In the genomic region with DNA sequence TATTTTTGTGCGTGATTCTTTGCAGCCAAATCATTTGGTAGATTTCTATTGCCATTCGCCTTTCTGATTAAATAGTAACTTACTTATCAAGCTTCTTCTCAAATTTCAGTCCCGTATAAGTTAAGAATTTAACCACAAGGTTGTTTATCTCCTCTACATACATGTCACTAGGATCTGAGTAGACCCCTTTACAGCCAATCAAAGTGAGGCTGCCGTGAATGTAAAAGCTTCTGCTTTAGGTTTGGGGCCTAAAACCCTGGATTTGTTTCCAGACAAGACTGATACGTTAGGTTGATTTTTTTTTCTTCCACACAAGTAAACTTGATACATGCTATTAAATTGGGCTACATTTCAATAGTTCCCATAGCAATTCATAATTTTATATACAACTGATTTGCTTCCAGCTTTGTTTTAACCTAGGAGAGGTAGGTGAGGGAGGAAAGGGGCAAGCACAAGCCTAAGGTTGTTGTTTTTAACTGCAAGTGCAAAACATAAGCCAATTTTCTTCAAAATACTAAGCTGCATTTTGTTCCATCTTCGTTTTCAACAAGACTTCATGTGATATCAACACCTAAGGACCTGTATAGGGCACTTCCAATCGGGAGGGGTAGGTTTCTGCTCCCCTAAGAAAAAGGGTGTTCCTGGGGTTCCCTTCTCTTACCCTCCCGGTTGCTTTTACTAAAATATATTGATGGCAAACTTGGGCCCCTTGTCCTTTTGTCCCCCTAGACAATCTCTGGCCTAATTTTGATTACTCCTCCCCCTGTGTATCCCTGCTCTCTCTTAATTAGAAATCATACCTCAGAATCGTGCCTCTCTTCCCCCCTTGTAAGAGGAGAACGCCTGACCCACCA, we compare ENCODE assay signal across 7 cellular contexts. TPM values are rescaled to one million over a fixed set of nuclear protein-coding genes. Genes with fewer than 3 reads are reported as not detected.
DNase-seq lines count a peak whose midpoint lies in the region; ATAC-seq, FAIRE-seq and TF ChIP-seq lines count a peak whose summit lies in the region.

No MANE protein-coding gene starts in this region.

- H3K27ac ChIP-seq in keratinocyte (ENCODE audit: control insufficient read depth, insufficient read depth, low read length) (peak overlapping the region; percentile 89), subcutaneous abdominal adipose tissue (ENCODE audit: low read depth, low read length) (peak overlapping the region; percentile 92)

- dilution Hi-C loops in keratinocyte (cut with MboI; ENCODE audit: extremely low pct_ligation_motif_present, low sequenced_read_pairs) = no loop called here

- H4K20me1 ChIP-seq in keratinocyte (ENCODE audit: control insufficient read depth, extremely low read depth, insufficient read depth, low read length) = peaks cover 7% of the 10 kb centered on the region

- no peak overlapping the region for H2AFZ ChIP-seq in keratinocyte (ENCODE audit: control insufficient read depth, low read length)

- H3K4me1 ChIP-seq in keratinocyte (ENCODE audit: control insufficient read depth, extremely low read depth, insufficient read depth, low read length) = peaks cover 14% of the 10 kb centered on the region
- peaks cover 0 to 41% (median 38%) of the 10 kb centered on the region in 5 donors for H3K4me1 ChIP-seq in subcutaneous abdominal adipose tissue (ENCODE audit: control insufficient read depth in 5 of 5, insufficient read depth in 5 of 5, low read length in 5 of 5)

- intact Hi-C loops in posterior vena cava (cut with DNase I) = loop anchor here in 1 of 2 donors (10.0 kb wide), 1 partner anchor 75 kb away; no protein-coding TSS in a partner anchor

- peak; percentile 46 for DNase-seq in GM12865 (ENCODE audit: low read depth)
- peak; percentile 77 for DNase-seq in NAMALWA (ENCODE audit: low spot score)
- DNase-seq in amniotic epithelial cell (ENCODE audit: low read depth) = peak; percentile 46
- DNase-seq in keratinocyte (ENCODE audit: low read depth, low spot score) = no peak
- DNase-seq in posterior vena cava (ENCODE audit: low spot score) = no peak

- peak overlapping the region; percentile 97 for H3K4me2 ChIP-seq in keratinocyte (ENCODE audit: control insufficient read depth, extremely low read depth, insufficient read depth, low read depth, low read length)

- H3K27me3 ChIP-seq in keratinocyte (ENCODE audit: control insufficient read depth, extremely low read depth, insufficient read depth, low read length) (no peaks in the 10 kb centered on the region), subcutaneous abdominal adipose tissue (ENCODE audit: control insufficient read depth in 5 of 5, insufficient read depth in 4 of 5, low read length in 5 of 5) (no peaks in the 10 kb centered on the region)

- FAIRE-seq in keratinocyte (lab: Jason Lieb, UNC) = peak; percentile 41

- H3K9ac ChIP-seq in keratinocyte (ENCODE audit: control insufficient read depth, extremely low read depth, insufficient read depth, low read length) (peak overlapping the region; percentile 84), subcutaneous abdominal adipose tissue (ENCODE audit: low read length in 5 of 5) (peak overlapping the region; percentile 73 to 97 (median 89))

- H3K9me1 ChIP-seq in keratinocyte (ENCODE audit: control insufficient read depth, extremely low read depth, insufficient read depth, low read length) = peaks cover 4% of the 10 kb centered on the region

- H3K36me3 ChIP-seq in keratinocyte (ENCODE audit: control insufficient read depth in 2 of 2, extremely low read depth in 1 of 2, insufficient read depth in 2 of 2, low read length in 2 of 2) = no peaks in the 10 kb centered on the region
- H3K36me3 ChIP-seq in subcutaneous abdominal adipose tissue (ENCODE audit: control insufficient read depth in 5 of 5, insufficient read depth in 5 of 5, low read length in 5 of 5) = no peaks in the 10 kb centered on the region

- no peak for ATAC-seq in esophagus mucosa

- TF ChIP-seq CTCF in GM12865 (IDR thresholded peaks at IDR 0.05; ENCODE audit: insufficient read depth, low read depth, low read length, missing control alignments) = no peak
- TF ChIP-seq CTCF in keratinocyte (optimal IDR thresholded peaks at IDR 0.05 in 1 of 3, IDR thresholded peaks at IDR 0.05 in 1 of 3, conservative IDR thresholded peaks at IDR 0.05 in 1 of 3; ENCODE audit: extremely low read depth in 1 of 3, insufficient read depth in 2 of 3, low read length in 3 of 3) = no peak

- peaks cover 59% of the 10 kb centered on the region for H3K79me2 ChIP-seq in keratinocyte (ENCODE audit: control insufficient read depth, insufficient read depth, low read length)

- no peaks in the 10 kb centered on the region for H3K9me3 ChIP-seq in keratinocyte (ENCODE audit: control insufficient read depth, low read depth, low read length)
- H3K9me3 ChIP-seq in subcutaneous abdominal adipose tissue (ENCODE audit: control insufficient read depth in 5 of 5, low read length in 5 of 5) = no peaks in the 10 kb centered on the region

- peak overlapping the region; percentile 71 for H3K4me3 ChIP-seq in GM12865 (ENCODE audit: low read depth, low read length)
- peak overlapping the region; percentile 86 to 95 (median 93) for H3K4me3 ChIP-seq in keratinocyte (ENCODE audit: control insufficient read depth in 2 of 3, extremely low read depth in 1 of 3, insufficient read depth in 2 of 3, low read depth in 1 of 3, low read length in 3 of 3)
- H3K4me3 ChIP-seq in subcutaneous abdominal adipose tissue (ENCODE audit: low read depth in 1 of 5, low read length in 5 of 5) = peak overlapping the region; percentile 83 to 91 (median 88)

RNA-seq across cellular contexts. Expression of gene RANBP9, which starts 1.7 kb away (rescaled TPM):
- 26.0 to 36.7 TPM (median 36.6 TPM) in 3 replicates for polyA plus RNA-seq in keratinocyte
- polyA plus RNA-seq in keratinocyte (2011; ENCODE audit: low read depth) = 31.0 TPM
- polyA plus RNA-seq in keratinocyte (2011; cell fraction: cytosol; rRNA removed) = 30.8 and 57.5 TPM in 2 replicates
- 44.2 and 49.2 TPM in 2 replicates for polyA plus RNA-seq in keratinocyte (2011; cell fraction: nucleus; rRNA removed)
- 28.8 and 46.5 TPM in 2 replicates for polyA plus RNA-seq in keratinocyte (2012; ENCODE audit: low replicate concordance)
- polyA minus RNA-seq in keratinocyte = 5.7 to 40.2 TPM (median 16.2 TPM) in 3 replicates
- 21.1 TPM for polyA minus RNA-seq in keratinocyte (2011; cell fraction: cytosol; rRNA and poly(A)+ RNA removed)
- 11.3 and 28.2 TPM in 2 replicates for polyA minus RNA-seq in keratinocyte (2011; cell fraction: nucleus; rRNA and poly(A)+ RNA removed)
- 10 to 100 TPM; 33.9 to 36.9 TPM for total RNA-seq in posterior vena cava
- 58.9 TPM for total RNA-seq in esophagus mucosa

Comparison
In these comparisons a context has a peak if more than half of its experiments do, and no peak if none do; other contexts are left out.
1. DNase-seq: peak in GM12865 (single experiment), NAMALWA (single experiment) and amniotic epithelial cell (single experiment); none in keratinocyte (single experiment) and posterior vena cava (single experiment).
2. Peak in every context shown above with its lines, with median percentiles within 50 percentile points of each other: H3K4me3 ChIP-seq.